In genomic region chr2:85318222-85319182, GRCh38 we compare ENCODE assay signal across 9 cellular contexts. TPM values are rescaled to one million over a fixed set of nuclear protein-coding genes. Genes with fewer than 3 reads are reported as not detected.
A peak's percentile ranks its signal among the peaks of the same experiment; 100 is the strongest.
DNase-seq lines count a peak whose midpoint lies in the region; ATAC-seq and TF ChIP-seq lines count a peak whose summit lies in the region.
"Had no signal": no experiment of that assay in that cellular context is flagged by ENCODE, and none has a peak within 500 bp of the region (broad histone marks: within the 10 kb centered on the region; RNA-seq: fewer than 3 reads in every experiment).

No MANE protein-coding gene starts in this region.

- WGBS in gastroesophageal sphincter (ENCODE audit: low coverage in 1 of 2), 2 donors: 73 to 74% methylated on average over 10 to 12 of the region's 13 CpGs

- no peaks in the 10 kb centered on the region for H3K27me3 ChIP-seq in gastroesophageal sphincter

- no peak overlapping the region for H3K4me3 ChIP-seq in gastroesophageal sphincter
- H3K4me3 ChIP-seq: skin epidermis had no signal

- no peak overlapping the region for H3K27ac ChIP-seq in gastroesophageal sphincter

- H3K4me1 ChIP-seq in gastroesophageal sphincter: peaks cover 4 to 50% (median 10%) of the 10 kb centered on the region in 3 donors

- TF ChIP-seq EP300 in gastroesophageal sphincter (IDR thresholded peaks at IDR 0.05): no peak

- H3K36me3 Mint-ChIP-seq in T-helper 17 cell (ENCODE audit: low read depth): peaks cover 22% of the 10 kb centered on the region

- intact Hi-C loops in left ventricle myocardium superior (cut with micrococcal nuclease): no loop called here
- intact Hi-C loops in cardiac septum (cut with DNase I): no loop called here

- DNase-seq in left ventricle myocardium superior (no peak), cardiac septum (ENCODE audit: low spot score) (no peak), T-helper 17 cell (no peak), NCI-H1092 (lab: John Stamatoyannopoulos, UW) (no peak), NCI-H187 (lab: John Stamatoyannopoulos, UW) (no peak), GM20000 (ENCODE audit: low spot score) (no peak), SKM-1 treated with dmso at 0.1 percent for 144 hours (lab: John Stamatoyannopoulos, UW; ENCODE audit: unreplicated experiment) (no peak)

- peak; percentile 18 for ATAC-seq in left ventricle myocardium superior
- ATAC-seq in T-helper 17 cell: peak; percentile 80
- peak; percentile 38 for ATAC-seq in gastroesophageal sphincter

- no peak for TF ChIP-seq CTCF in gastroesophageal sphincter (IDR thresholded peaks at IDR 0.05)
- no peak for TF ChIP-seq CTCF in GM20000 (IDR thresholded peaks at IDR 0.05; ENCODE audit: extremely low read depth, missing control alignments)

- no peak for TF ChIP-seq POLR2A in gastroesophageal sphincter (IDR thresholded peaks at IDR 0.05)

- H3K9me3 ChIP-seq in T-helper 17 cell (ENCODE audit: control insufficient read depth, low read length, poor library complexity, severe bottlenecking) (no peaks in the 10 kb centered on the region), gastroesophageal sphincter (no peaks in the 10 kb centered on the region)

- H3K36me3 ChIP-seq in gastroesophageal sphincter: peaks cover under 1 to 95% of the 10 kb centered on the region in 2 donors

- H3K4me3 Mint-ChIP-seq in T-helper 17 cell: peak overlapping the region; percentile 83

- no peaks in the 10 kb centered on the region for H3K27me3 Mint-ChIP-seq in T-helper 17 cell

- H3K4me1 Mint-ChIP-seq in T-helper 17 cell: peaks cover 60% of the 10 kb centered on the region

- H3K27ac Mint-ChIP-seq in T-helper 17 cell: peak overlapping the region; percentile 93

RNA-seq across cellular contexts. Expression of gene TGOLN2, which starts 9.3 kb away (rescaled TPM):
- 66.9 TPM for total RNA-seq in left ventricle myocardium superior
- 75.1 TPM for total RNA-seq in cardiac septum
- 100 to 1,000 TPM; 122 to 125 TPM for total RNA-seq in T-helper 17 cell
- 100 to 1,000 TPM; 115 to 153 (median 124) TPM for total RNA-seq in gastroesophageal sphincter

RNA-seq across cellular contexts. Expression of gene RETSAT, which starts 35.8 kb away (rescaled TPM):
- total RNA-seq in left ventricle myocardium superior: 31.2 TPM
- 16.6 TPM for total RNA-seq in cardiac septum
- total RNA-seq in T-helper 17 cell: 10 to 100 TPM; 30.3 to 35.9 TPM
- 10 to 100 TPM; 29.5 to 61.8 (median 44.9) TPM for total RNA-seq in gastroesophageal sphincter

RNA-seq across cellular contexts. Expression of gene ELMOD3, which starts 36.1 kb away (rescaled TPM):
- total RNA-seq in left ventricle myocardium superior (10.4 TPM), cardiac septum (9.8 TPM), T-helper 17 cell (10 to 100 TPM; 20.0 to 23.2 TPM), gastroesophageal sphincter (10 to 100 TPM; 12.4 to 25.8 (median 18.0) TPM)

Comparison
In these comparisons a context has a peak if more than half of its experiments do, and no peak if none do; other contexts are left out.
1. ATAC-seq: peak in every context shown above with its lines; median percentile 80 in T-helper 17 cell; 38 in gastroesophageal sphincter; 18 in left ventricle myocardium superior.